In genomic region chr7:138002096-138002827, GRCh38 we compare ENCODE assay signal across 1 cellular context.
TF ChIP-seq lines count a peak whose summit lies in the region.

No MANE protein-coding gene starts in this region.

TF ChIP-seq in K562, 482 proteins besides CTCF, POLR2A, EP300 and RAD21 (continued from another document and continues in another):
- TF ChIP-seq ESRRB (CRISPR knock-in tag; IDR thresholded peaks at IDR 0.05; ENCODE audit: borderline replicate concordance) (no peak), SAFB (IDR thresholded peaks at IDR 0.05; ENCODE audit: borderline replicate concordance, low read depth, low read length) (no peak), CTBP1 (IDR thresholded peaks at IDR 0.05; ENCODE audit: borderline replicate concordance) (no peak), MTA2 (IDR thresholded peaks at IDR 0.05; ENCODE audit: low read depth) (no peak), ZNF140 (CRISPR knock-in tag; IDR thresholded peaks at IDR 0.05) (no peak), RREB1 (CRISPR knock-in tag; IDR thresholded peaks at IDR 0.05) (no peak), ZFX (CRISPR knock-in tag; IDR thresholded peaks at IDR 0.05) (no peak), ZNF696 (CRISPR knock-in tag; conservative IDR thresholded peaks at IDR 0.05) (no peak), AFF1 (IDR thresholded peaks at IDR 0.05; ENCODE audit: low read depth in 1 of 2, partially characterized antibody in 2 of 2) (peak in 1 of 2 experiments; percentile 62), ZEB2 (IDR thresholded peaks at IDR 0.05) (no peak), ZNF395 (CRISPR knock-in tag; IDR thresholded peaks at IDR 0.05) (peak; percentile 35; the same call in 1 of the 2 replicates), FOXO4 (CRISPR knock-in tag; IDR thresholded peaks at IDR 0.05) (no peak), CBX2 (IDR thresholded peaks at IDR 0.05; ENCODE audit: insufficient read depth, low read length, poor library complexity, severe bottlenecking) (no peak), ZNF445 (CRISPR knock-in tag; IDR thresholded peaks at IDR 0.05; ENCODE audit: low read depth) (no peak), ZNF224 (CRISPR knock-in tag; IDR thresholded peaks at IDR 0.05) (no peak), ETV6 (IDR thresholded peaks at IDR 0.05; ENCODE audit: borderline replicate concordance in 1 of 2, low read depth in 2 of 2, low read length in 1 of 2) (no peak), ETV6 (CRISPR knock-in tag; IDR thresholded peaks at IDR 0.05; ENCODE audit: borderline replicate concordance) (no peak), SRSF3 (IDR thresholded peaks at IDR 0.05; ENCODE audit: insufficient read depth, low read length) (no peak), DDX20 (tag; IDR thresholded peaks at IDR 0.05; ENCODE audit: low read depth) (no peak), CHD2 (IDR thresholded peaks at IDR 0.05; ENCODE audit: low read depth, low read length) (peak; percentile 86), THRAP3 (IDR thresholded peaks at IDR 0.05; ENCODE audit: borderline replicate concordance) (peak; percentile 78; the same call in 1 of the 2 replicates), NELFE (IDR thresholded peaks at IDR 0.05; ENCODE audit: insufficient read depth, insufficient read length) (no peak), ZNF124 (CRISPR knock-in tag; IDR thresholded peaks at IDR 0.05) (no peak), EWSR1 (IDR thresholded peaks at IDR 0.05; ENCODE audit: borderline replicate concordance, low read depth, partially characterized antibody) (no peak), DPF2 (IDR thresholded peaks at IDR 0.05) (peak; percentile 58; the same call in 1 of the 2 replicates), ZNF639 (CRISPR knock-in tag; conservative IDR thresholded peaks at IDR 0.05 in 1 of 2, IDR thresholded peaks at IDR 0.05 in 1 of 2) (no peak), ZBTB40 (IDR thresholded peaks at IDR 0.05) (peak; percentile 60; the same call in 1 of the 2 replicates), ZBTB40 (CRISPR knock-in tag; IDR thresholded peaks at IDR 0.05) (no peak), ZNF449 (CRISPR knock-in tag; IDR thresholded peaks at IDR 0.05) (no peak), BRCA1 (IDR thresholded peaks at IDR 0.05) (no peak), BRCA1 (CRISPR knock-in tag; IDR thresholded peaks at IDR 0.05) (no peak), RUNX1 (IDR thresholded peaks at IDR 0.05; ENCODE audit: low read depth) (no peak)
